ENCODE assay signal across 8 cellular contexts in the genomic region with DNA sequence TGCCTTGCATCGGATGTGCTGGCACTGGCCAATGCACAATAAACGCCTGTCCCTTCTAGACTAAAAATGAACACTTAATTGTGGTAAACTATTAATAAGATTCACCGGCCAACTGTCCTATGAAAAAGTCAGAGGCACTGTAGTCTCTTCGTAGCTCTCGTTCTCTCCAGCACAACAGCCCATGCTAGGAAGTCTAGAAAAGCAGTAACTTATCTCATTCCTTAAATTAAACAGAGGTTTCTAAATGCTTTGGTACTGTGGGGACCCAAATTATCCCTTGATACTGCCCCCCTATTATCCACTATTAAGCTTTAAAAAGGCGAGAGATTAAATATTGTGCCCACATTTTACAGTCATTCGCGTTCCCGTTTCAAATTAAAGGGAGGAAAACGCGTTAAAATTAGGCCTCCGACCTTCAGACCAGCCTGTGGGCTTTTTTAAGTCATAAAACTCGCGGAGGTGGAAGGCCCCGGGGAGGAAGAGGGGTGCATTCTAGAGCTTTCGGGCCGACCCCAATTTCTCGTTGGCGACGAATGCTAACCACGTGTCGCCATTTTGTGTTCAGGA. TPM values are rescaled to one million over a fixed set of nuclear protein-coding genes. Genes with fewer than 3 reads are reported as not detected.
DNase-seq lines count a peak whose midpoint lies in the region; ATAC-seq and TF ChIP-seq lines count a peak whose summit lies in the region.

No MANE protein-coding gene starts in this region.

- DNase-seq in NCI-H82 (lab: John Stamatoyannopoulos, UW) (peak; percentile 42), NCI-H82 treated with DMSO at 0.1 percent for 48 hours (lab: John Stamatoyannopoulos, UW; ENCODE audit: unreplicated experiment) (no peak), fibroblast of villous mesenchyme (ENCODE audit: low read depth) (no peak), skeletal muscle cell (ENCODE audit: low read depth) (no peak), T-helper 9 cell (no peak), UCSD-AML1 (lab: John Stamatoyannopoulos, UW; ENCODE audit: unreplicated experiment) (no peak)

- TF ChIP-seq CTCF in WI38 (IDR thresholded peaks at IDR 0.05; ENCODE audit: low read depth, low read length) (no peak), fibroblast of villous mesenchyme (IDR thresholded peaks at IDR 0.05; ENCODE audit: insufficient read depth, low read depth, low read length) (no peak)

- peak overlapping the region; percentile 69 for H3K4me3 ChIP-seq in WI38 (ENCODE audit: low read depth, low read length)
- peak overlapping the region; percentile 89 for H3K4me3 ChIP-seq in fibroblast of villous mesenchyme (ENCODE audit: low read depth, low read length)
- H3K4me3 ChIP-seq in skeletal muscle cell (ENCODE audit: low read depth, low read length): peak overlapping the region; percentile 62

- no peak for ATAC-seq in HG03139 (IDR thresholded peaks at IDR 0.05; ENCODE audit: unreplicated experiment)

RNA-seq across cellular contexts. Expression of a gene that starts 1.5 kb away (rescaled TPM):
- total RNA-seq in fibroblast of villous mesenchyme: 32.9 and 45.3 TPM in 2 replicates
